ENCODE assay signal across 8 cellular contexts in genomic region chr12:48788522-48788851, GRCh38. TPM values are rescaled to one million over a fixed set of nuclear protein-coding genes. Genes with fewer than 3 reads are reported as not detected.
DNase-seq lines count a peak whose midpoint lies in the region.

No MANE protein-coding gene starts in this region.

- no peaks in the 10 kb centered on the region for H3K27me3 ChIP-seq in adipocyte (replicated peaks; ENCODE audit: control insufficient read depth, insufficient read depth, low read length)

- H3K9ac ChIP-seq in adipocyte (ENCODE audit: low read length): peak overlapping the region; percentile 94

- DNase-seq in DMS79 treated with DMSO at 0.1 percent for 48 hours (lab: John Stamatoyannopoulos, UW) (peak; percentile 34), DMS79 (lab: John Stamatoyannopoulos, UW) (no peak), adipocyte (ENCODE audit: low read depth) (peak; percentile 46), kidney tubule cell (ENCODE audit: low spot score) (peak; percentile 11), substantia nigra (lab: John Stamatoyannopoulos, UW) (peak in 6 of 49 donors; percentile 23 to 42 (median 30)), H4 (ENCODE audit: low spot score) (no peak), DMS53 (lab: John Stamatoyannopoulos, UW) (no peak), NCI-H510A treated with DMSO at 0.1 percent for 48 hours (lab: John Stamatoyannopoulos, UW) (no peak)

- H3K36me3 ChIP-seq in adipocyte (ENCODE audit: control insufficient read depth, insufficient read depth, low read length, severe bottlenecking): no peaks in the 10 kb centered on the region

- H3K9me3 ChIP-seq in adipocyte (ENCODE audit: control insufficient read depth, low read length): no peaks in the 10 kb centered on the region

- peaks cover 17% of the 10 kb centered on the region for H3K4me1 ChIP-seq in adipocyte (ENCODE audit: control insufficient read depth, insufficient read depth, low read length)

- peak overlapping the region; percentile 58 for H3K27ac ChIP-seq in substantia nigra (ENCODE audit: low read depth, low read length, poor library complexity, severe bottlenecking)

- peak overlapping the region; percentile 96 for H3K4me3 ChIP-seq in adipocyte (ENCODE audit: low read length)

RNA-seq across cellular contexts. Expression of gene ADCY6, which starts 0.4 kb away (rescaled TPM):
- 7.8 and 8.5 TPM in 2 replicates for total RNA-seq in H4 (2014; rRNA removed; shearing (Covaris generic))

RNA-seq across cellular contexts. Expression of gene CACNB3, which starts 29.8 kb away (rescaled TPM):
- total RNA-seq in H4 (2014; rRNA removed; shearing (Covaris generic)): 15.1 and 17.7 TPM in 2 replicates

Comparison
In these comparisons a context has a peak if more than half of its experiments do, and no peak if none do; other contexts are left out.
1. DNase-seq: peak in DMS79 treated with DMSO at 0.1 percent for 48 hours (single experiment), adipocyte (single experiment) and kidney tubule cell (single experiment); none in DMS79 (single experiment), H4 (single experiment), DMS53 (single experiment) and NCI-H510A treated with DMSO at 0.1 percent for 48 hours (single experiment).